ENCODE assay signal across 11 cellular contexts in genomic region chr1:160116277-160117147, GRCh38. TPM values are rescaled to one million over a fixed set of nuclear protein-coding genes. Genes with fewer than 3 reads are reported as not detected.
DNase-seq lines count a peak whose midpoint lies in the region; ATAC-seq and TF ChIP-seq lines count a peak whose summit lies in the region.
"Had no signal": no experiment of that assay in that cellular context is flagged by ENCODE, and none has a peak within 500 bp of the region (broad histone marks: within the 10 kb centered on the region; RNA-seq: fewer than 3 reads in every experiment).

No MANE protein-coding gene starts in this region.

- H3K9me3 ChIP-seq in ES-I3 (ENCODE audit: control insufficient read depth, insufficient read depth, low read length): no peaks in the 10 kb centered on the region
- H3K9me3 ChIP-seq in gastroesophageal sphincter: no peaks in the 10 kb centered on the region

- ATAC-seq in gastroesophageal sphincter (peak; percentile 31), HG02678 (IDR thresholded peaks at IDR 0.05; ENCODE audit: unreplicated experiment) (no peak), GM18870 (IDR thresholded peaks at IDR 0.05; ENCODE audit: unreplicated experiment) (no peak), T-cell (replicated peaks in 1 of 4) (no peak)
- ATAC-seq in natural killer cell treated with Interleukin-12 subunit alpha and Interleukin-12 subunit beta and Interleukin-15 and Interleukin-18, amount 100 ng/mL, for 72 hours: no peak

- POLR2A ChIA-PET in T-cell (lab: Charles Lee): interaction anchor here (0.6 to 0.7 kb wide), 2 partner anchors 35 to 1214 kb away, joined by 3 to 10 read pairs; partner anchors contain the start of gene KCNJ9 (in 1 of the 2)

- peaks cover 45% of the 10 kb centered on the region for H3K4me1 ChIP-seq in ES-I3 (ENCODE audit: insufficient read depth, low read length)
- H3K4me1 ChIP-seq in gastroesophageal sphincter: peaks cover 0 to 87% (median 21%) of the 10 kb centered on the region in 3 donors
- H3K4me1 ChIP-seq: parathyroid adenoma had no signal

- peak; percentile 44 for DNase-seq in occipital lobe (lab: John Stamatoyannopoulos, UW)
- no peak for DNase-seq in natural killer cell treated with Interleukin-12 subunit alpha and Interleukin-12 subunit beta and Interleukin-15 and Interleukin-18, amount 100 ng/mL, for 72 hours (ENCODE audit: low spot score)
- DNase-seq in T-cell: no peak
- DNase-seq: activated CD4-positive, alpha-beta T cell treated with anti-CD3 and anti-CD28 coated beads for 48 hours; NCI-H2081 treated with DMSO at 0.1 percent for 48 hours had no signal

- H3K36me3 ChIP-seq in ES-I3 (ENCODE audit: insufficient read depth, low read length) (no peaks in the 10 kb centered on the region), gastroesophageal sphincter (peaks cover 0 to 10% of the 10 kb centered on the region in 2 donors)

- no peak overlapping the region for H3K4me3 Mint-ChIP-seq in natural killer cell treated with Interleukin-12 subunit alpha and Interleukin-12 subunit beta and Interleukin-15 and Interleukin-18, amount 100 ng/mL, for 72 hours
- no peak overlapping the region for H3K4me3 Mint-ChIP-seq in T-cell

- CTCF ChIA-PET in T-cell (lab: Charles Lee): interaction anchor here in 1 of 2 donors (1.5 kb wide), 1 partner anchor 18 kb away, joined by 5 read pairs; the partner anchor contains the start of gene IGSF8

- peak overlapping the region; percentile 54; the same call in 1 of the 2 replicates for H3K9ac ChIP-seq in ES-I3 (ENCODE audit: low read depth, low read length)
- H3K9ac ChIP-seq: parathyroid adenoma had no signal

- 11 to 20% methylated on average over 3 to 4 of the region's 12 CpGs for WGBS in gastroesophageal sphincter (ENCODE audit: low coverage in 1 of 2), 2 donors

- no peaks in the 10 kb centered on the region for H3K4me1 Mint-ChIP-seq in natural killer cell treated with Interleukin-12 subunit alpha and Interleukin-12 subunit beta and Interleukin-15 and Interleukin-18, amount 100 ng/mL, for 72 hours (ENCODE audit: low read depth in 2 of 2)
- no peaks in the 10 kb centered on the region for H3K4me1 Mint-ChIP-seq in T-cell

- H3K4me3 ChIP-seq in gastroesophageal sphincter: peak overlapping the region; percentile 62 to 82

- H3K9me3 Mint-ChIP-seq in natural killer cell treated with Interleukin-12 subunit alpha and Interleukin-12 subunit beta and Interleukin-15 and Interleukin-18, amount 100 ng/mL, for 72 hours: no peaks in the 10 kb centered on the region
- no peaks in the 10 kb centered on the region for H3K9me3 Mint-ChIP-seq in T-cell

- TF ChIP-seq CTCF in gastroesophageal sphincter (IDR thresholded peaks at IDR 0.05): no peak

- no peaks in the 10 kb centered on the region for H3K27me3 ChIP-seq in gastroesophageal sphincter

- no peaks in the 10 kb centered on the region for H3K36me3 Mint-ChIP-seq in natural killer cell treated with Interleukin-12 subunit alpha and Interleukin-12 subunit beta and Interleukin-15 and Interleukin-18, amount 100 ng/mL, for 72 hours
- no peaks in the 10 kb centered on the region for H3K36me3 Mint-ChIP-seq in T-cell

- TF ChIP-seq POLR2A in gastroesophageal sphincter (IDR thresholded peaks at IDR 0.05): no peak

- peaks cover 11 to 25% of the 10 kb centered on the region in 2 donors for H3K27me3 Mint-ChIP-seq in natural killer cell treated with Interleukin-12 subunit alpha and Interleukin-12 subunit beta and Interleukin-15 and Interleukin-18, amount 100 ng/mL, for 72 hours
- peaks cover 10 to 26% of the 10 kb centered on the region in 2 donors for H3K27me3 Mint-ChIP-seq in T-cell

- H3K27ac Mint-ChIP-seq in natural killer cell treated with Interleukin-12 subunit alpha and Interleukin-12 subunit beta and Interleukin-15 and Interleukin-18, amount 100 ng/mL, for 72 hours: no peak overlapping the region
- peak overlapping the region in 1 of 2 donors; percentile 41 for H3K27ac Mint-ChIP-seq in T-cell

- H3K27ac ChIP-seq in angular gyrus (ENCODE audit: low read depth, low read length): peak overlapping the region; percentile 91
- H3K27ac ChIP-seq in gastroesophageal sphincter: peak overlapping the region; percentile 86 to 92 (median 90)
- H3K27ac ChIP-seq: parathyroid adenoma had no signal

- no peak for TF ChIP-seq EP300 in gastroesophageal sphincter (IDR thresholded peaks at IDR 0.05)

RNA-seq across cellular contexts. Expression of gene ATP1A2, which starts 1.0 kb away (rescaled TPM):
- total RNA-seq in gastroesophageal sphincter: 100 to 1,000 TPM; 100 to 348 (median 142) TPM
- total RNA-seq in occipital lobe: 47.1 TPM
- not detected for total RNA-seq in natural killer cell treated with Interleukin-12 subunit alpha and Interleukin-12 subunit beta and Interleukin-15 and Interleukin-18, amount 100 ng/mL, for 72 hours
- under 1 TPM in 2 of 5 donors, not detected in 3; 0.10 to 0.26 TPM for total RNA-seq in T-cell

RNA-seq across cellular contexts. Expression of gene IGSF8, which starts 18.1 kb away (rescaled TPM):
- total RNA-seq in gastroesophageal sphincter (10 to 100 TPM; 17.1 to 23.0 (median 19.4) TPM), occipital lobe (49.8 TPM), T-cell (10 to 100 TPM; 41.8 to 71.5 (median 62.2) TPM)
- total RNA-seq in natural killer cell treated with Interleukin-12 subunit alpha and Interleukin-12 subunit beta and Interleukin-15 and Interleukin-18, amount 100 ng/mL, for 72 hours: 10 to 100 TPM; 20.6 to 25.8 TPM

RNA-seq across cellular contexts. Expression of gene ATP1A4, which starts 34.9 kb away (rescaled TPM):
- total RNA-seq in gastroesophageal sphincter (under 1 TPM in 1 of 4 donors, not detected in 3; 0.47 TPM), occipital lobe (0.31 TPM), T-cell (not detected)
- not detected for total RNA-seq in natural killer cell treated with Interleukin-12 subunit alpha and Interleukin-12 subunit beta and Interleukin-15 and Interleukin-18, amount 100 ng/mL, for 72 hours

RNA-seq across cellular contexts. Expression of gene KCNJ9, which starts 35.2 kb away (rescaled TPM):
- not detected for total RNA-seq in gastroesophageal sphincter
- total RNA-seq in occipital lobe: 14.7 TPM
- total RNA-seq in natural killer cell treated with Interleukin-12 subunit alpha and Interleukin-12 subunit beta and Interleukin-15 and Interleukin-18, amount 100 ng/mL, for 72 hours: not detected
- not detected for total RNA-seq in T-cell

RNA-seq across cellular contexts. Expression of gene KCNJ10, which starts 46.6 kb away (rescaled TPM):
- not detected for total RNA-seq in gastroesophageal sphincter
- total RNA-seq in occipital lobe: 1.6 TPM
- under 1 TPM in 1 of 2 donors, not detected in 1; 0.50 TPM for total RNA-seq in natural killer cell treated with Interleukin-12 subunit alpha and Interleukin-12 subunit beta and Interleukin-15 and Interleukin-18, amount 100 ng/mL, for 72 hours
- under 1 TPM in 1 of 5 donors, not detected in 4; 0.22 TPM for total RNA-seq in T-cell

Comparison
In these comparisons a context has a peak if more than half of its experiments do, and no peak if none do; other contexts are left out.
1. RNA of gene ATP1A2, which starts 1.0 kb away (total RNA-seq): 100 to 348 TPM in gastroesophageal sphincter and 47.1 TPM in occipital lobe (single experiment); 0.10 to 0.26 TPM in T-cell and not detected in natural killer cell treated with Interleukin-12 subunit alpha and Interleukin-12 subunit beta and Interleukin-15 and Interleukin-18, amount 100 ng/mL, for 72 hours; every median in the first group is over 10 times any median in the second.